In the genomic region with DNA sequence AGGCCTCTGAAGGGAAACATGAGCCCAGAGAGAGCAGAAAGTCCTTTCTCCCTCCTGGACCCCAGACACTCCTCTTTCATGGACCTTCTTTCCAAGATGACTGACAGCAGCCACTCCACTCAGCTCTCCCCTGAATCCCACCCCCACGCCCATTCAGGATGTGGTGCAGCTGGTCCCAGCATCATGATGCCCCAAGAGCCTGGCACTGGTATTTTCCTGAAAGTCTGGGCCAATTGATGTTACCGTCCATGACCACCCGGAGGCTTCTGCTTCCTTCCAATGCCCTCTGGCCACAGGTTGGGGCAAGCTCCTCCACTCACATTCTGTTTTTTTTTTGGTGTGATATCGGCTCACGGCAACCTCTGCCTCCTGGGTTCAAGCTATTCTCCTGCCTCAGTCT, we compare ENCODE assay signal across 1 cellular context.
TF ChIP-seq lines count a peak whose summit lies in the region.

No MANE protein-coding gene starts in this region.

TF ChIP-seq in H1, 55 proteins besides CTCF, POLR2A, EP300 and RAD21:
- no peak for TF ChIP-seq SAP30 (IDR thresholded peaks at IDR 0.05; ENCODE audit: insufficient read depth, insufficient replicate concordance, low read length)
- TF ChIP-seq GABPA (IDR thresholded peaks at IDR 0.05; ENCODE audit: borderline replicate concordance, insufficient read depth, low read length), result no peak
- no peak for TF ChIP-seq TCF12 (IDR thresholded peaks at IDR 0.05; ENCODE audit: low read depth, low read length)
- no peak for TF ChIP-seq SP1 (IDR thresholded peaks at IDR 0.05; ENCODE audit: low read depth, low read length)
- TF ChIP-seq RXRA (IDR thresholded peaks at IDR 0.05; ENCODE audit: insufficient read depth, low read depth, low read length), result no peak
- no peak for TF ChIP-seq CBX5 (IDR thresholded peaks at IDR 0.05; ENCODE audit: low read depth, low read length)
- TF ChIP-seq CREB1 (IDR thresholded peaks at IDR 0.05), result no peak
- no peak for TF ChIP-seq KDM5A (IDR thresholded peaks at IDR 0.05; ENCODE audit: low read length)
- no peak for TF ChIP-seq RBBP5 (IDR thresholded peaks at IDR 0.05; ENCODE audit: borderline replicate concordance, low read depth, low read length)
- TF ChIP-seq CBX8 (IDR thresholded peaks at IDR 0.05; ENCODE audit: borderline replicate concordance, low read depth, low read length), result no peak
- no peak for TF ChIP-seq SIRT6 (IDR thresholded peaks at IDR 0.05; ENCODE audit: low read length)
- no peak for TF ChIP-seq GTF2F1 (IDR thresholded peaks at IDR 0.05; ENCODE audit: borderline replicate concordance, low read depth, low read length)
- TF ChIP-seq SP2 (IDR thresholded peaks at IDR 0.05; ENCODE audit: low read length), result no peak
- TF ChIP-seq, protein P1, sequence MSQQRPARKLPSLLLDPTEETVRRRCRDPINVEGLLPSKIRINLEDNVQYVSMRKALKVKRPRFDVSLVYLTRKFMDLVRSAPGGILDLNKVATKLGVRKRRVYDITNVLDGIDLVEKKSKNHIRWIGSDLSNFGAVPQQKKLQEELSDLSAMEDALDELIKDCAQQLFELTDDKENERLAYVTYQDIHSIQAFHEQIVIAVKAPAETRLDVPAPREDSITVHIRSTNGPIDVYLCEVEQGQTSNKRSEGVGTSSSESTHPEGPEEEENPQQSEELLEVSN (IDR thresholded peaks at IDR 0.05), result no peak
- no peak for TF ChIP-seq RNF2 (IDR thresholded peaks at IDR 0.05; ENCODE audit: borderline replicate concordance, low read depth, low read length, missing control alignments, poor library complexity, severe bottlenecking)
